1 cellular context compared by ENCODE assay signal in the genomic region with DNA sequence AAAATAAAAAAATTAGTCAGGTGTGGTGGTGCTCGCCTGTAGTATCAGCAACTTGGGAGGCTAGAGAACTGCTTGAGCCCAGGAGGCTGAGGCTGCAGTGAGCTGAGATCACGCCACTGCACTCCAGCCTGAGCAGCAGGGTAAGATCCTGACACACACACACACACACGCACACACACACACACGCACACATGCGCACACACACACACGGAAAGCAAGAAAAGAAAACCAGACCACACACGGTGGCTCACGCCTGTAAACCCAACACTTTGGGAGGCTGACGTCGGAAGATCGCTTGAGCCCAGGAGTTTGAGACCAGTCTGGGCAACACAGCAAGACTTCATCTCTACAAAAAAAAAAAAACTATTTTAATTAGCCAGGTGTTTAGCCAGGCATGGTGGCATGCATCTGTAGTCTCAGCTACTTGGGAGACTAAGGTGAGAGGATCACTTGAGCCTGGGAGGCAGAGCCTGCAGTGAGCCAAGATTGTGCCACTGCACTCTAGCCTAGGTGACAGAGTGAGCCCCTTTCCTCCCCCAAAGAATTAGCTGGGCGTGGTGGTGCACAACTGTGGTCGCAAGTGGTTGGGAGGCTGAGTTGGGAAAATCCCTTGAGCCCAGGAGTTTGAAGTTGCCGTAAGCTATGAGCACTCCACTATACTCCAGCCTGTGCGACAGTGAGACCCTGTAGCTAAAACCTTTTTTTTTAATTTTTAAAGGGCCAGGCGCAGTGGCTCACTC.
TF ChIP-seq lines count a peak whose summit lies in the region.

No MANE protein-coding gene starts in this region.

TF ChIP-seq in HepG2, 621 proteins besides CTCF, POLR2A, EP300 and RAD21 (continued from another document and continues in another):
- TF ChIP-seq, protein P1, sequence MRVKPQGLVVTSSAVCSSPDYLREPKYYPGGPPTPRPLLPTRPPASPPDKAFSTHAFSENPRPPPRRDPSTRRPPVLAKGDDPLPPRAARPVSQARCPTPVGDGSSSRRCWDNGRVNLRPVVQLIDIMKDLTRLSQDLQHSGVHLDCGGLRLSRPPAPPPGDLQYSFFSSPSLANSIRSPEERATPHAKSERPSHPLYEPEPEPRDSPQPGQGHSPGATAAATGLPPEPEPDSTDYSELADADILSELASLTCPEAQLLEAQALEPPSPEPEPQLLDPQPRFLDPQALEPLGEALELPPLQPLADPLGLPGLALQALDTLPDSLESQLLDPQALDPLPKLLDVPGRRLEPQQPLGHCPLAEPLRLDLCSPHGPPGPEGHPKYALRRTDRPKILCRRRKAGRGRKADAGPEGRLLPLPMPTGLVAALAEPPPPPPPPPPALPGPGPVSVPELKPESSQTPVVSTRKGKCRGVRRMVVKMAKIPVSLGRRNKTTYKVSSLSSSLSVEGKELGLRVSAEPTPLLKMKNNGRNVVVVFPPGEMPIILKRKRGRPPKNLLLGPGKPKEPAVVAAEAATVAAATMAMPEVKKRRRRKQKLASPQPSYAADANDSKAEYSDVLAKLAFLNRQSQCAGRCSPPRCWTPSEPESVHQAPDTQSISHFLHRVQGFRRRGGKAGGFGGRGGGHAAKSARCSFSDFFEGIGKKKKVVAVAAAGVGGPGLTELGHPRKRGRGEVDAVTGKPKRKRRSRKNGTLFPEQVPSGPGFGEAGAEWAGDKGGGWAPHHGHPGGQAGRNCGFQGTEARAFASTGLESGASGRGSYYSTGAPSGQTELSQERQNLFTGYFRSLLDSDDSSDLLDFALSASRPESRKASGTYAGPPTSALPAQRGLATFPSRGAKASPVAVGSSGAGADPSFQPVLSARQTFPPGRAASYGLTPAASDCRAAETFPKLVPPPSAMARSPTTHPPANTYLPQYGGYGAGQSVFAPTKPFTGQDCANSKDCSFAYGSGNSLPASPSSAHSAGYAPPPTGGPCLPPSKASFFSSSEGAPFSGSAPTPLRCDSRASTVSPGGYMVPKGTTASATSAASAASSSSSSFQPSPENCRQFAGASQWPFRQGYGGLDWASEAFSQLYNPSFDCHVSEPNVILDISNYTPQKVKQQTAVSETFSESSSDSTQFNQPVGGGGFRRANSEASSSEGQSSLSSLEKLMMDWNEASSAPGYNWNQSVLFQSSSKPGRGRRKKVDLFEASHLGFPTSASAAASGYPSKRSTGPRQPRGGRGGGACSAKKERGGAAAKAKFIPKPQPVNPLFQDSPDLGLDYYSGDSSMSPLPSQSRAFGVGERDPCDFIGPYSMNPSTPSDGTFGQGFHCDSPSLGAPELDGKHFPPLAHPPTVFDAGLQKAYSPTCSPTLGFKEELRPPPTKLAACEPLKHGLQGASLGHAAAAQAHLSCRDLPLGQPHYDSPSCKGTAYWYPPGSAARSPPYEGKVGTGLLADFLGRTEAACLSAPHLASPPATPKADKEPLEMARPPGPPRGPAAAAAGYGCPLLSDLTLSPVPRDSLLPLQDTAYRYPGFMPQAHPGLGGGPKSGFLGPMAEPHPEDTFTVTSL (CRISPR knock-in tag; IDR thresholded peaks at IDR 0.05; ENCODE audit: borderline replicate concordance) = no peak
- TF ChIP-seq ZNF577 (CRISPR knock-in tag; IDR thresholded peaks at IDR 0.05; ENCODE audit: borderline replicate concordance, low read depth) (no peak), FOXM1 (CRISPR knock-in tag; IDR thresholded peaks at IDR 0.05) (no peak), RBM39 (IDR thresholded peaks at IDR 0.05; ENCODE audit: low read depth, low read length, poor library complexity, severe bottlenecking) (no peak), IKZF4 (CRISPR knock-in tag; IDR thresholded peaks at IDR 0.05; ENCODE audit: borderline replicate concordance, low read depth, not compliant biosample characterization) (peak; percentile 61), ZNF709 (CRISPR knock-in tag; IDR thresholded peaks at IDR 0.05) (no peak), TOPORS (CRISPR knock-in tag; IDR thresholded peaks at IDR 0.05) (no peak), PRMT3 (CRISPR knock-in tag; IDR thresholded peaks at IDR 0.05; ENCODE audit: borderline replicate concordance, low read depth) (no peak), ARID2 (CRISPR knock-in tag; IDR thresholded peaks at IDR 0.05; ENCODE audit: borderline replicate concordance) (no peak), REL (CRISPR knock-in tag; conservative IDR thresholded peaks at IDR 0.05) (no peak), ZNF256 (CRISPR knock-in tag; conservative IDR thresholded peaks at IDR 0.05) (no peak), MAZ (IDR thresholded peaks at IDR 0.05; ENCODE audit: borderline replicate concordance, low read depth, low read length) (no peak), MAZ (CRISPR knock-in tag; IDR thresholded peaks at IDR 0.05; ENCODE audit: low read depth) (no peak), ONECUT2 (CRISPR knock-in tag; IDR thresholded peaks at IDR 0.05) (no peak), HNRNPK (IDR thresholded peaks at IDR 0.05; ENCODE audit: low read depth, low read length, poor library complexity, severe bottlenecking) (no peak), EEA1 (CRISPR knock-in tag; IDR thresholded peaks at IDR 0.05; ENCODE audit: borderline replicate concordance) (no peak), SRSF9 (IDR thresholded peaks at IDR 0.05; ENCODE audit: borderline replicate concordance, insufficient read depth, low read depth, low read length, poor library complexity, severe bottlenecking) (no peak), TCF7 (IDR thresholded peaks at IDR 0.05; ENCODE audit: low read depth) (no peak), KDM2A (CRISPR knock-in tag; IDR thresholded peaks at IDR 0.05; ENCODE audit: borderline replicate concordance, low read depth) (no peak), BORCS8-MEF2B (CRISPR knock-in tag; IDR thresholded peaks at IDR 0.05) (no peak), RXRA (CRISPR knock-in tag; IDR thresholded peaks at IDR 0.05) (no peak), POLR2G (IDR thresholded peaks at IDR 0.05; ENCODE audit: low read depth, low read length) (no peak)
- TF ChIP-seq, protein P2, sequence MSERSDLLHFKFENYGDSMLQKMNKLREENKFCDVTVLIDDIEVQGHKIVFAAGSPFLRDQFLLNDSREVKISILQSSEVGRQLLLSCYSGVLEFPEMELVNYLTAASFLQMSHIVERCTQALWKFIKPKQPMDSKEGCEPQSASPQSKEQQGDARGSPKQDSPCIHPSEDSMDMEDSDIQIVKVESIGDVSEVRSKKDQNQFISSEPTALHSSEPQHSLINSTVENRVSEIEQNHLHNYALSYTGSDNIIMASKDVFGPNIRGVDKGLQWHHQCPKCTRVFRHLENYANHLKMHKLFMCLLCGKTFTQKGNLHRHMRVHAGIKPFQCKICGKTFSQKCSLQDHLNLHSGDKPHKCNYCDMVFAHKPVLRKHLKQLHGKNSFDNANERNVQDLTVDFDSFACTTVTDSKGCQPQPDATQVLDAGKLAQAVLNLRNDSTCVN (CRISPR knock-in tag; IDR thresholded peaks at IDR 0.05; ENCODE audit: borderline replicate concordance) = no peak
- TF ChIP-seq, protein P3, sequence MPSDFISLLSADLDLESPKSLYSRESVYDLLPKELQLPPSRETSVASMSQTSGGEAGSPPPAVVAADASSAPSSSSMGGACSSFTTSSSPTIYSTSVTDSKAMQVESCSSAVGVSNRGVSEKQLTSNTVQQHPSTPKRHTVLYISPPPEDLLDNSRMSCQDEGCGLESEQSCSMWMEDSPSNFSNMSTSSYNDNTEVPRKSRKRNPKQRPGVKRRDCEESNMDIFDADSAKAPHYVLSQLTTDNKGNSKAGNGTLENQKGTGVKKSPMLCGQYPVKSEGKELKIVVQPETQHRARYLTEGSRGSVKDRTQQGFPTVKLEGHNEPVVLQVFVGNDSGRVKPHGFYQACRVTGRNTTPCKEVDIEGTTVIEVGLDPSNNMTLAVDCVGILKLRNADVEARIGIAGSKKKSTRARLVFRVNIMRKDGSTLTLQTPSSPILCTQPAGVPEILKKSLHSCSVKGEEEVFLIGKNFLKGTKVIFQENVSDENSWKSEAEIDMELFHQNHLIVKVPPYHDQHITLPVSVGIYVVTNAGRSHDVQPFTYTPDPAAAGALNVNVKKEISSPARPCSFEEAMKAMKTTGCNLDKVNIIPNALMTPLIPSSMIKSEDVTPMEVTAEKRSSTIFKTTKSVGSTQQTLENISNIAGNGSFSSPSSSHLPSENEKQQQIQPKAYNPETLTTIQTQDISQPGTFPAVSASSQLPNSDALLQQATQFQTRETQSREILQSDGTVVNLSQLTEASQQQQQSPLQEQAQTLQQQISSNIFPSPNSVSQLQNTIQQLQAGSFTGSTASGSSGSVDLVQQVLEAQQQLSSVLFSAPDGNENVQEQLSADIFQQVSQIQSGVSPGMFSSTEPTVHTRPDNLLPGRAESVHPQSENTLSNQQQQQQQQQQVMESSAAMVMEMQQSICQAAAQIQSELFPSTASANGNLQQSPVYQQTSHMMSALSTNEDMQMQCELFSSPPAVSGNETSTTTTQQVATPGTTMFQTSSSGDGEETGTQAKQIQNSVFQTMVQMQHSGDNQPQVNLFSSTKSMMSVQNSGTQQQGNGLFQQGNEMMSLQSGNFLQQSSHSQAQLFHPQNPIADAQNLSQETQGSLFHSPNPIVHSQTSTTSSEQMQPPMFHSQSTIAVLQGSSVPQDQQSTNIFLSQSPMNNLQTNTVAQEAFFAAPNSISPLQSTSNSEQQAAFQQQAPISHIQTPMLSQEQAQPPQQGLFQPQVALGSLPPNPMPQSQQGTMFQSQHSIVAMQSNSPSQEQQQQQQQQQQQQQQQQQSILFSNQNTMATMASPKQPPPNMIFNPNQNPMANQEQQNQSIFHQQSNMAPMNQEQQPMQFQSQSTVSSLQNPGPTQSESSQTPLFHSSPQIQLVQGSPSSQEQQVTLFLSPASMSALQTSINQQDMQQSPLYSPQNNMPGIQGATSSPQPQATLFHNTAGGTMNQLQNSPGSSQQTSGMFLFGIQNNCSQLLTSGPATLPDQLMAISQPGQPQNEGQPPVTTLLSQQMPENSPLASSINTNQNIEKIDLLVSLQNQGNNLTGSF (CRISPR knock-in tag; IDR thresholded peaks at IDR 0.05) = no peak
- TF ChIP-seq, protein P4, sequence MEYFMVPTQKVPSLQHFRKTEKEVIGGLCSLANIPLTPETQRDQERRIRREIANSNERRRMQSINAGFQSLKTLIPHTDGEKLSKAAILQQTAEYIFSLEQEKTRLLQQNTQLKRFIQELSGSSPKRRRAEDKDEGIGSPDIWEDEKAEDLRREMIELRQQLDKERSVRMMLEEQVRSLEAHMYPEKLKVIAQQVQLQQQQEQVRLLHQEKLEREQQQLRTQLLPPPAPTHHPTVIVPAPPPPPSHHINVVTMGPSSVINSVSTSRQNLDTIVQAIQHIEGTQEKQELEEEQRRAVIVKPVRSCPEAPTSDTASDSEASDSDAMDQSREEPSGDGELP (IDR thresholded peaks at IDR 0.05; ENCODE audit: borderline replicate concordance, low read depth) = no peak
- TF ChIP-seq, protein P5, sequence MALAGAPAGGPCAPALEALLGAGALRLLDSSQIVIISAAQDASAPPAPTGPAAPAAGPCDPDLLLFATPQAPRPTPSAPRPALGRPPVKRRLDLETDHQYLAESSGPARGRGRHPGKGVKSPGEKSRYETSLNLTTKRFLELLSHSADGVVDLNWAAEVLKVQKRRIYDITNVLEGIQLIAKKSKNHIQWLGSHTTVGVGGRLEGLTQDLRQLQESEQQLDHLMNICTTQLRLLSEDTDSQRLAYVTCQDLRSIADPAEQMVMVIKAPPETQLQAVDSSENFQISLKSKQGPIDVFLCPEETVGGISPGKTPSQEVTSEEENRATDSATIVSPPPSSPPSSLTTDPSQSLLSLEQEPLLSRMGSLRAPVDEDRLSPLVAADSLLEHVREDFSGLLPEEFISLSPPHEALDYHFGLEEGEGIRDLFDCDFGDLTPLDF (CRISPR knock-in tag; IDR thresholded peaks at IDR 0.05) = no peak
- TF ChIP-seq, protein P6, sequence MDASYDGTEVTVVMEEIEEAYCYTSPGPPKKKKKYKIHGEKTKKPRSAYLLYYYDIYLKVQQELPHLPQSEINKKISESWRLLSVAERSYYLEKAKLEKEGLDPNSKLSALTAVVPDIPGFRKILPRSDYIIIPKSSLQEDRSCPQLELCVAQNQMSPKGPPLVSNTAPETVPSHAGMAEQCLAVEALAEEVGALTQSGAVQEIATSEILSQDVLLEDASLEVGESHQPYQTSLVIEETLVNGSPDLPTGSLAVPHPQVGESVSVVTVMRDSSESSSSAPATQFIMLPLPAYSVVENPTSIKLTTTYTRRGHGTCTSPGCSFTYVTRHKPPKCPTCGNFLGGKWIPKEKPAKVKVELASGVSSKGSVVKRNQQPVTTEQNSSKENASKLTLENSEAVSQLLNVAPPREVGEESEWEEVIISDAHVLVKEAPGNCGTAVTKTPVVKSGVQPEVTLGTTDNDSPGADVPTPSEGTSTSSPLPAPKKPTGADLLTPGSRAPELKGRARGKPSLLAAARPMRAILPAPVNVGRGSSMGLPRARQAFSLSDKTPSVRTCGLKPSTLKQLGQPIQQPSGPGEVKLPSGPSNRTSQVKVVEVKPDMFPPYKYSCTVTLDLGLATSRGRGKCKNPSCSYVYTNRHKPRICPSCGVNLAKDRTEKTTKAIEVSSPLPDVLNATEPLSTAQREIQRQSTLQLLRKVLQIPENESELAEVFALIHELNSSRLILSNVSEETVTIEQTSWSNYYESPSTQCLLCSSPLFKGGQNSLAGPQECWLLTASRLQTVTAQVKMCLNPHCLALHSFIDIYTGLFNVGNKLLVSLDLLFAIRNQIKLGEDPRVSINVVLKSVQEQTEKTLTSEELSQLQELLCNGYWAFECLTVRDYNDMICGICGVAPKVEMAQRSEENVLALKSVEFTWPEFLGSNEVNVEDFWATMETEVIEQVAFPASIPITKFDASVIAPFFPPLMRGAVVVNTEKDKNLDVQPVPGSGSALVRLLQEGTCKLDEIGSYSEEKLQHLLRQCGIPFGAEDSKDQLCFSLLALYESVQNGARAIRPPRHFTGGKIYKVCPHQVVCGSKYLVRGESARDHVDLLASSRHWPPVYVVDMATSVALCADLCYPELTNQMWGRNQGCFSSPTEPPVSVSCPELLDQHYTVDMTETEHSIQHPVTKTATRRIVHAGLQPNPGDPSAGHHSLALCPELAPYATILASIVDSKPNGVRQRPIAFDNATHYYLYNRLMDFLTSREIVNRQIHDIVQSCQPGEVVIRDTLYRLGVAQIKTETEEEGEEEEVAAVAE (CRISPR knock-in tag; IDR thresholded peaks at IDR 0.05; ENCODE audit: borderline replicate concordance) = no peak
- TF ChIP-seq, protein P7, sequence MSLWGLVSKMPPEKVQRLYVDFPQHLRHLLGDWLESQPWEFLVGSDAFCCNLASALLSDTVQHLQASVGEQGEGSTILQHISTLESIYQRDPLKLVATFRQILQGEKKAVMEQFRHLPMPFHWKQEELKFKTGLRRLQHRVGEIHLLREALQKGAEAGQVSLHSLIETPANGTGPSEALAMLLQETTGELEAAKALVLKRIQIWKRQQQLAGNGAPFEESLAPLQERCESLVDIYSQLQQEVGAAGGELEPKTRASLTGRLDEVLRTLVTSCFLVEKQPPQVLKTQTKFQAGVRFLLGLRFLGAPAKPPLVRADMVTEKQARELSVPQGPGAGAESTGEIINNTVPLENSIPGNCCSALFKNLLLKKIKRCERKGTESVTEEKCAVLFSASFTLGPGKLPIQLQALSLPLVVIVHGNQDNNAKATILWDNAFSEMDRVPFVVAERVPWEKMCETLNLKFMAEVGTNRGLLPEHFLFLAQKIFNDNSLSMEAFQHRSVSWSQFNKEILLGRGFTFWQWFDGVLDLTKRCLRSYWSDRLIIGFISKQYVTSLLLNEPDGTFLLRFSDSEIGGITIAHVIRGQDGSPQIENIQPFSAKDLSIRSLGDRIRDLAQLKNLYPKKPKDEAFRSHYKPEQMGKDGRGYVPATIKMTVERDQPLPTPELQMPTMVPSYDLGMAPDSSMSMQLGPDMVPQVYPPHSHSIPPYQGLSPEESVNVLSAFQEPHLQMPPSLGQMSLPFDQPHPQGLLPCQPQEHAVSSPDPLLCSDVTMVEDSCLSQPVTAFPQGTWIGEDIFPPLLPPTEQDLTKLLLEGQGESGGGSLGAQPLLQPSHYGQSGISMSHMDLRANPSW (CRISPR knock-in tag; IDR thresholded peaks at IDR 0.05; ENCODE audit: borderline replicate concordance) = no peak
